Comparison of ENCODE assay signal across 14 cellular contexts in genomic region chr1:50973875-50974617, GRCh38. TPM values are rescaled to one million over a fixed set of nuclear protein-coding genes. Genes with fewer than 3 reads are reported as not detected.
DNase-seq lines count a peak whose midpoint lies in the region; ATAC-seq and TF ChIP-seq lines count a peak whose summit lies in the region.
"Had no signal": no experiment of that assay in that cellular context is flagged by ENCODE, and none has a peak within 500 bp of the region (broad histone marks: within the 10 kb centered on the region; RNA-seq: fewer than 3 reads in every experiment).

No MANE protein-coding gene starts in this region.

- peaks cover 87% of the 10 kb centered on the region for H3K27me3 ChIP-seq in smooth muscle cell (ENCODE audit: low read depth)
- H3K27me3 ChIP-seq in stomach: peaks cover 0 to 28% (median 13%) of the 10 kb centered on the region in 3 donors

- intact Hi-C loops in stomach (cut with DNase I; ENCODE audit: low total_unique reads): no loop called here

- no peaks in the 10 kb centered on the region for H4K20me1 ChIP-seq in smooth muscle cell (ENCODE audit: low read depth)

- 16% methylated on average over 13 of the region's 13 CpGs for WGBS in smooth muscle cell (ENCODE audit: low lambda C conversion rate)
- WGBS in stomach, 5 donors: 89 to 96% (median 93%) methylated on average over 13 of the region's 13 CpGs

- TF ChIP-seq POLR2A in stomach (IDR thresholded peaks at IDR 0.05): no peak

- H3K79me2 ChIP-seq in smooth muscle cell (ENCODE audit: low read depth): no peaks in the 10 kb centered on the region

- H3K9ac ChIP-seq in smooth muscle cell (ENCODE audit: low read depth): no peak overlapping the region

- H3K27ac ChIP-seq in smooth muscle cell (ENCODE audit: low read depth) (no peak overlapping the region), stomach (no peak overlapping the region)

- no peak for ATAC-seq in HG02623 (IDR thresholded peaks at IDR 0.05; ENCODE audit: unreplicated experiment)
- ATAC-seq: heart left ventricle had no signal

- H2AFZ ChIP-seq in smooth muscle cell (ENCODE audit: low read depth): no peak overlapping the region

- TF ChIP-seq CTCF in smooth muscle cell (IDR thresholded peaks at IDR 0.05; ENCODE audit: borderline replicate concordance, insufficient read depth, poor library complexity, severe bottlenecking): no peak
- TF ChIP-seq CTCF in stomach (IDR thresholded peaks at IDR 0.05): no peak

- DNase-seq in NCI-H82 (lab: John Stamatoyannopoulos, UW) (peak; percentile 50), NCI-H82 treated with DMSO at 0.1 percent for 48 hours (lab: John Stamatoyannopoulos, UW; ENCODE audit: unreplicated experiment) (no peak), NCI-H345 (lab: John Stamatoyannopoulos, UW) (peak; percentile 61), dedifferentiated amniotic fluid mesenchymal stem cell (ENCODE audit: extremely low spot score) (peak; percentile 14), superior temporal gyrus (ENCODE audit: extremely low spot score) (peak; percentile 54), smooth muscle cell (lab: John Stamatoyannopoulos, UW; ENCODE audit: unreplicated experiment) (no peak), stomach (no peak)
- DNase-seq: activated CD4-positive, alpha-beta T cell treated with anti-CD3 and anti-CD28 coated beads for 48 hours; activated naive CD4-positive, alpha-beta T cell treated with anti-CD3 and anti-CD28 coated beads, Interleukin-2, amount 50 U/mL, for 16 hours; heart left ventricle; midbrain; small intestine; stimulated activated CD8-positive, alpha-beta memory T cell treated with anti-CD3 and anti-CD28 coated beads, Interleukin-4, amount 100 ng/mL, for 48 hours had no signal

- no peaks in the 10 kb centered on the region for H3K9me3 ChIP-seq in smooth muscle cell (replicated peaks; ENCODE audit: low read depth)
- no peaks in the 10 kb centered on the region for H3K9me3 ChIP-seq in stomach
- H3K9me3 ChIP-seq: heart left ventricle had no signal

- H3K36me3 ChIP-seq in smooth muscle cell (ENCODE audit: low read depth) (no peaks in the 10 kb centered on the region), stomach (no peaks in the 10 kb centered on the region)
- H3K36me3 ChIP-seq: heart left ventricle had no signal

- TF ChIP-seq EP300 in stomach (IDR thresholded peaks at IDR 0.05): no peak

- H3K4me2 ChIP-seq in smooth muscle cell: no peak overlapping the region

- H3F3A ChIP-seq in smooth muscle cell (ENCODE audit: low read depth): no peaks in the 10 kb centered on the region

- H3K4me1 ChIP-seq in smooth muscle cell (ENCODE audit: low read depth) (peaks cover 10% of the 10 kb centered on the region), stomach (peaks cover 0 to 45% (median 30%) of the 10 kb centered on the region in 4 donors)

- H3K4me3 ChIP-seq in smooth muscle cell (no peak overlapping the region), stomach (no peak overlapping the region)

RNA-seq across cellular contexts. Expression of gene CDKN2C, which starts 4.0 kb away (rescaled TPM):
- total RNA-seq in smooth muscle cell (1.3 and 4.3 TPM in 2 replicates), stomach (10 to 100 TPM in 2 of 5 donors, 1 to 10 TPM in 3; 3.5 to 11.7 (median 9.4) TPM)
- polyA plus RNA-seq in smooth muscle cell (1.6 and 3.2 TPM in 2 replicates), stomach (10 to 100 TPM in 2 of 3 donors, 1 to 10 TPM in 1; 9.7 to 14.1 (median 12.5) TPM)

RNA-seq across cellular contexts. Expression of gene FAF1, which starts 14.0 kb away (rescaled TPM):
- total RNA-seq in smooth muscle cell (37.7 and 51.5 TPM in 2 replicates), stomach (100 to 1,000 TPM in 1 of 5 donors, 10 to 100 TPM in 4; 22.5 to 144 (median 61.0) TPM)
- polyA plus RNA-seq in smooth muscle cell (51.3 and 51.6 TPM in 2 replicates), stomach (10 to 100 TPM; 20.1 to 27.8 (median 23.2) TPM)

Comparison
In these comparisons a context has a peak if more than half of its experiments do, and no peak if none do; other contexts are left out.
1. DNase-seq: peak in NCI-H82 (single experiment), NCI-H345 (single experiment), dedifferentiated amniotic fluid mesenchymal stem cell (single experiment) and superior temporal gyrus (single experiment); none in NCI-H82 treated with DMSO at 0.1 percent for 48 hours (single experiment), smooth muscle cell (single experiment) and stomach (single experiment).